1 cellular context compared by ENCODE assay signal in genomic region chr16:27286446-27286845, GRCh38.
A peak's percentile ranks its signal among the peaks of the same experiment; 100 is the strongest.
TF ChIP-seq lines count a peak whose summit lies in the region.

No MANE protein-coding gene starts in this region.

TF ChIP-seq in endothelial cell of umbilical vein, 7 proteins besides CTCF, POLR2A, EP300 and RAD21:
- TF ChIP-seq GATA2 (IDR thresholded peaks at IDR 0.05; ENCODE audit: insufficient read depth, insufficient read length, low read depth, low read length) (peak; percentile 75), MYC (IDR thresholded peaks at IDR 0.05; ENCODE audit: low read depth, low read length) (no peak), POLR2AphosphoS5 (IDR thresholded peaks at IDR 0.05; ENCODE audit: insufficient read depth, low read depth, low read length) (peak; percentile 98), JUN (IDR thresholded peaks at IDR 0.05; ENCODE audit: borderline replicate concordance, insufficient read depth, insufficient read length, low read depth) (peak; percentile 94), EZH2 (IDR thresholded peaks at IDR 0.05; ENCODE audit: borderline replicate concordance, low read depth, low read length, severe bottlenecking) (no peak), MAX (IDR thresholded peaks at IDR 0.05; ENCODE audit: insufficient read depth, insufficient read length) (no peak), FOS (IDR thresholded peaks at IDR 0.05; ENCODE audit: borderline replicate concordance, insufficient read depth, low read length) (peak; percentile 97)
